ENCODE assay signal across 15 cellular contexts in the genomic region with DNA sequence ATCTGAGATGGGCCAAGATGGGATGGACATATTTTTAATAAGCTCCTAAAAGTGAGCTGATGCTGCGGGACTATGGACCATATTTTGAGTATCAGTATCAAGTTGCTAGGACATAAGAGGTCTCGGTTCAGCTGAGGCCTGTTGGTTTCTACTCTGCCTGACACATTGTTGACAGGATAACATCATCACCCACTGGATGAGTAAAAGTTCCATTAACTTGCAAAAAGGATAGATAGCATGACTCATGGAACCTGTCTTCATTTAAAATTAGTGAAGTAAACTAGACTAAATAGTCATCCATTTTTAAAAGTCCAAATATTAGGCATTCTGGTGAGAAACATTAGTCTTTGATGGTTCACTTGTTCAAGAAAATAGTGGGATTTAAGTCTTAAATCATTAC. TPM values are rescaled to one million over a fixed set of nuclear protein-coding genes. Genes with fewer than 3 reads are reported as not detected.
DNase-seq lines count a peak whose midpoint lies in the region; ATAC-seq and TF ChIP-seq lines count a peak whose summit lies in the region.
"Had no signal": no experiment of that assay in that cellular context is flagged by ENCODE, and none has a peak within 500 bp of the region (broad histone marks: within the 10 kb centered on the region; RNA-seq: fewer than 3 reads in every experiment).

No MANE protein-coding gene starts in this region.

- TF ChIP-seq CTCF in MCF 10A (IDR thresholded peaks at IDR 0.05; ENCODE audit: unreplicated experiment) (no peak), breast epithelium (IDR thresholded peaks at IDR 0.05) (no peak), mammary epithelial cell (conservative IDR thresholded peaks at IDR 0.05 in 1 of 2, IDR thresholded peaks at IDR 0.05 in 1 of 2; ENCODE audit: extremely low read depth in 1 of 2, insufficient read depth in 1 of 2, low read depth in 1 of 2, low read length in 2 of 2) (no peak), WERI-Rb-1 (IDR thresholded peaks at IDR 0.05; ENCODE audit: low read depth, low read length) (no peak)

- no TSS peak for BruUV-seq in MCF 10A (replicated peaks; lab: Mats Ljungman, UMichigan)
- no TSS peak for BruUV-seq in mammary epithelial cell (replicated peaks; lab: Mats Ljungman, UMichigan)

- CTCF ChIA-PET in MCF 10A (lab: Yijun Ruan, JAX) (interaction anchor here (0.9 to 1.6 kb wide), 3 partner anchors 11 to 28 kb away, joined by 3 to 7 read pairs (median 4); no protein-coding TSS in a partner anchor), mammary epithelial cell (lab: Charles Lee; ENCODE audit: low non-redundant PET) (no interaction called here)

- peaks cover 11% of the 10 kb centered on the region for H3K4me1 Mint-ChIP-seq in MCF 10A (ENCODE audit: insufficient read depth, unreplicated experiment)

- no peaks in the 10 kb centered on the region for H3K27me3 Mint-ChIP-seq in MCF 10A (ENCODE audit: insufficient read depth, unreplicated experiment)

- H3K4me3 ChIP-seq in breast epithelium (no peak overlapping the region), mammary epithelial cell (replicated peaks in 1 of 3; ENCODE audit: insufficient read depth in 1 of 3, low read depth in 2 of 3, low read length in 3 of 3) (no peak overlapping the region), WERI-Rb-1 (ENCODE audit: low read depth, low read length) (no peak overlapping the region)
- H3K4me3 ChIP-seq: gastrocnemius medialis, GM12878, SK-N-MC, transverse colon had no signal

- 100% methylated on average over 2 of the region's 2 CpGs for WGBS in mammary epithelial cell (ENCODE audit: low coverage, missing lambda C conversion rate)

- H3K9me3 Mint-ChIP-seq in MCF 10A (ENCODE audit: unreplicated experiment) = no peaks in the 10 kb centered on the region

- POLR2A ChIA-PET in MCF 10A (lab: Yijun Ruan, JAX) = no interaction called here

- no peak for TF ChIP-seq POLR2A in breast epithelium (IDR thresholded peaks at IDR 0.05)

- no peak overlapping the region for H3K4me2 ChIP-seq in mammary epithelial cell (ENCODE audit: insufficient read depth, low read depth, low read length)

- peaks cover 72% of the 10 kb centered on the region for H3K79me2 ChIP-seq in mammary epithelial cell (ENCODE audit: insufficient read depth, low read length)

- dilution Hi-C loops in mammary epithelial cell (cut with HindIII; ENCODE audit: low sequenced_read_pairs) = no loop called here

- peaks cover 4% of the 10 kb centered on the region for H3K36me3 Mint-ChIP-seq in MCF 10A (ENCODE audit: insufficient read depth, unreplicated experiment)

- H3K36me3 ChIP-seq in breast epithelium (no peaks in the 10 kb centered on the region), mammary epithelial cell (ENCODE audit: insufficient read depth, low read length) (no peaks in the 10 kb centered on the region), WERI-Rb-1 (no peaks in the 10 kb centered on the region)
- H3K36me3 ChIP-seq: gastrocnemius medialis, transverse colon had no signal

- intact Hi-C loops in MCF 10A (cut with micrococcal nuclease) (no loop called here), breast epithelium (cut with DNase I; ENCODE audit: low total_unique reads) (no loop called here), mammary epithelial cell (cut with micrococcal nuclease) (no loop called here)

- H3K4me1 ChIP-seq in breast epithelium = no peaks in the 10 kb centered on the region
- H3K4me1 ChIP-seq in mammary epithelial cell (ENCODE audit: insufficient read depth, low read length) = no peaks in the 10 kb centered on the region
- H3K4me1 ChIP-seq: gastrocnemius medialis, transverse colon had no signal

- H2AFZ ChIP-seq in mammary epithelial cell (ENCODE audit: low read depth, low read length) = no peak overlapping the region

- H3K27ac ChIP-seq in breast epithelium (no peak overlapping the region), mammary epithelial cell (ENCODE audit: insufficient read depth, low read depth, low read length) (no peak overlapping the region), WERI-Rb-1 (no peak overlapping the region)
- H3K27ac ChIP-seq: gastrocnemius medialis, SK-N-MC, transverse colon had no signal

- H3K27ac Mint-ChIP-seq in MCF 10A (ENCODE audit: low read depth, unreplicated experiment) = no peak overlapping the region

- H3K4me3 Mint-ChIP-seq in MCF 10A (ENCODE audit: unreplicated experiment) = no peak overlapping the region

- DNase-seq in MCF 10A (ENCODE audit: unreplicated experiment) = peak; percentile 2
- DNase-seq in breast epithelium (ENCODE audit: low spot score in 2 of 2) = no peak
- DNase-seq in M059J (ENCODE audit: low read depth) = peak; percentile 9
- peak; percentile 43 for DNase-seq in mammary epithelial cell
- no peak for DNase-seq in stimulated activated naive CD8-positive, alpha-beta T cell treated with anti-CD3 and anti-CD28 coated beads, Interleukin-15, Interleukin-2, amounts not matched to agents 100 U/mL and 50 U/mL, for 24 hours
- no peak for DNase-seq in HK-2 (ENCODE audit: unreplicated experiment)
- no peak for DNase-seq in NCI-H524 (lab: John Stamatoyannopoulos, UW)
- no peak for DNase-seq in WERI-Rb-1
- DNase-seq: effector memory CD4-positive, alpha-beta T cell; gastrocnemius medialis; NCI-H1105; transverse colon had no signal

- H3K9me3 ChIP-seq in breast epithelium (no peaks in the 10 kb centered on the region), mammary epithelial cell (replicated peaks; ENCODE audit: insufficient read depth, low read length) (no peaks in the 10 kb centered on the region), WERI-Rb-1 (ENCODE audit: severe bottlenecking) (no peaks in the 10 kb centered on the region)
- H3K9me3 ChIP-seq: gastrocnemius medialis, transverse colon had no signal

- H3K9ac ChIP-seq in mammary epithelial cell (ENCODE audit: insufficient read depth, low read length) = no peak overlapping the region

- in situ Hi-C loops in mammary epithelial cell (cut with MboI; ENCODE audit: low sequenced_read_pairs in 2 of 2) = no loop called here

- H4K20me1 ChIP-seq in mammary epithelial cell (ENCODE audit: insufficient read depth, low read length) = no peaks in the 10 kb centered on the region

- H3K27me3 ChIP-seq in breast epithelium = no peaks in the 10 kb centered on the region
- H3K27me3 ChIP-seq in mammary epithelial cell (ENCODE audit: insufficient read depth, low read length) = no peaks in the 10 kb centered on the region
- no peaks in the 10 kb centered on the region for H3K27me3 ChIP-seq in WERI-Rb-1 (ENCODE audit: insufficient read depth, low read depth, severe bottlenecking)
- H3K27me3 ChIP-seq: gastrocnemius medialis, transverse colon had no signal

- peak; percentile 95 for ATAC-seq in stimulated activated naive CD8-positive, alpha-beta T cell treated with anti-CD3 and anti-CD28 coated beads, Interleukin-15, Interleukin-2, amounts not matched to agents 100 U/mL and 50 U/mL, for 24 hours
- ATAC-seq: gastrocnemius medialis, GM12878, HepG2 had no signal

RNA-seq across cellular contexts. Expression of a gene that starts 33.3 kb away (rescaled TPM):
- total RNA-seq in MCF 10A (2022) (24.5 and 31.2 TPM in 2 replicates), breast epithelium (10 to 100 TPM; 24.3 to 41.7 (median 26.2) TPM), mammary epithelial cell (10 to 100 TPM; 24.8 to 29.6 TPM)
- total RNA-seq in M059J (2014; rRNA removed; shearing (Covaris generic)) = 1.9 and 4.1 TPM in 2 replicates
- 15.4 TPM for polyA plus RNA-seq in mammary epithelial cell
- 32.3 TPM for polyA minus RNA-seq in mammary epithelial cell

Comparison
In these comparisons a context has a peak if more than half of its experiments do, and no peak if none do; other contexts are left out.
1. DNase-seq: peak in MCF 10A (single experiment), M059J (single experiment) and mammary epithelial cell (single experiment); none in breast epithelium (0 of 2), stimulated activated naive CD8-positive, alpha-beta T cell treated with anti-CD3 and anti-CD28 coated beads, Interleukin-15, Interleukin-2, amounts not matched to agents 100 U/mL and 50 U/mL, for 24 hours (single experiment), HK-2 (single experiment), NCI-H524 (0 of 2) and WERI-Rb-1 (single experiment).